16 cellular contexts compared by ENCODE assay signal in genomic region chr10:62475531-62475930, GRCh38.
DNase-seq lines count a peak whose midpoint lies in the region; ATAC-seq, FAIRE-seq and TF ChIP-seq lines count a peak whose summit lies in the region.
"Had no signal": no experiment of that assay in that cellular context is flagged by ENCODE, and none has a peak within 500 bp of the region (broad histone marks: within the 10 kb centered on the region; RNA-seq: fewer than 3 reads in every experiment).

No MANE protein-coding gene starts in this region.

- POLR2A ChIA-PET in HepG2 (lab: Yijun Ruan, JAX) = no interaction called here
- POLR2A ChIA-PET in Caco-2 (lab: Charles Lee) = no interaction called here

- ATAC-seq in HepG2 = no peak
- ATAC-seq in GM19023 (IDR thresholded peaks at IDR 0.05; ENCODE audit: unreplicated experiment) = no peak
- ATAC-seq in stimulated activated memory B cell treated with anti-CD40 and anti-IgM and Interleukin-4, amounts not matched to agents 10 μg/mL and 1 μg/mL and 100 μg/mL, for 72 hours = no peak
- ATAC-seq: GM23338 had no signal

- H3K27ac ChIP-seq in liver (ENCODE audit: low read depth in 1 of 2, low read length in 2 of 2) (no peak overlapping the region), HepG2 (ENCODE audit: extremely low read length, insufficient read depth, low read length) (no peak overlapping the region)

- no peak overlapping the region for H3K4me2 ChIP-seq in HepG2 (ENCODE audit: low read depth, low read length)
- H3K4me2 ChIP-seq: GM23338 had no signal

- H3K4me3 Mint-ChIP-seq in stimulated activated memory B cell treated with anti-CD40 and anti-IgM and Interleukin-4, amounts not matched to agents 10 μg/mL and 1 μg/mL and 100 μg/mL, for 72 hours = no peak overlapping the region
- no peak overlapping the region for H3K4me3 Mint-ChIP-seq in Caco-2 (ENCODE audit: unreplicated experiment)
- H3K4me3 Mint-ChIP-seq: B cell; CD4-positive, alpha-beta T cell; GM23338; IgD-negative memory B cell had no signal

- TF ChIP-seq POLR2A in HepG2 (IDR thresholded peaks at IDR 0.05; ENCODE audit: insufficient read depth in 1 of 2, low read depth in 2 of 2, low read length in 2 of 2) = no peak

- H3K36me3 Mint-ChIP-seq in stimulated activated memory B cell treated with anti-CD40 and anti-IgM and Interleukin-4, amounts not matched to agents 10 μg/mL and 1 μg/mL and 100 μg/mL, for 72 hours = peaks cover 6% of the 10 kb centered on the region
- no peaks in the 10 kb centered on the region for H3K36me3 Mint-ChIP-seq in Caco-2 (ENCODE audit: insufficient read depth, unreplicated experiment)
- H3K36me3 Mint-ChIP-seq: IgD-negative memory B cell had no signal

- no peak for TF ChIP-seq CTCF in liver (IDR thresholded peaks at IDR 0.05; ENCODE audit: low read depth, low read length, missing input control)
- no peak for TF ChIP-seq CTCF in HepG2 (CRISPR knock-in tag; IDR thresholded peaks at IDR 0.05)
- no peak for TF ChIP-seq CTCF in Caco-2 (IDR thresholded peaks at IDR 0.05; ENCODE audit: insufficient read depth in 1 of 2, low read depth in 1 of 2, low read length in 1 of 2, severe bottlenecking in 1 of 2, unreplicated experiment in 1 of 2)

- TF ChIP-seq RAD21 in liver (IDR thresholded peaks at IDR 0.05) (no peak), HepG2 (CRISPR knock-in tag; IDR thresholded peaks at IDR 0.05) (no peak)

- H3K4me1 Mint-ChIP-seq in stimulated activated memory B cell treated with anti-CD40 and anti-IgM and Interleukin-4, amounts not matched to agents 10 μg/mL and 1 μg/mL and 100 μg/mL, for 72 hours = peaks cover 15% of the 10 kb centered on the region
- H3K4me1 Mint-ChIP-seq in Caco-2 (ENCODE audit: low read depth, unreplicated experiment) = no peaks in the 10 kb centered on the region
- H3K4me1 Mint-ChIP-seq: GM23338 had no signal

- no peak overlapping the region for H3K27ac Mint-ChIP-seq in stimulated activated memory B cell treated with anti-CD40 and anti-IgM and Interleukin-4, amounts not matched to agents 10 μg/mL and 1 μg/mL and 100 μg/mL, for 72 hours
- no peak overlapping the region for H3K27ac Mint-ChIP-seq in Caco-2 (ENCODE audit: unreplicated experiment)
- H3K27ac Mint-ChIP-seq: B cell; CD4-positive, alpha-beta T cell; GM23338; IgD-negative memory B cell had no signal

- H3K4me3 ChIP-seq in liver (ENCODE audit: low read depth in 1 of 3, low read length in 3 of 3) (no peak overlapping the region), HepG2 (replicated peaks in 1 of 3; ENCODE audit: insufficient read depth in 1 of 3, low read depth in 2 of 3, low read length in 3 of 3) (no peak overlapping the region), Caco-2 (ENCODE audit: low read depth, low read length) (no peak overlapping the region)
- H3K4me3 ChIP-seq: GM23338 had no signal

- FAIRE-seq in HepG2 (lab: Jason Lieb, UNC) = no peak

- H2AFZ ChIP-seq in HepG2 (ENCODE audit: low read length) = no peak overlapping the region
- H2AFZ ChIP-seq: GM23338 had no signal

- CTCF ChIA-PET in HepG2 (lab: Yijun Ruan, JAX; ENCODE audit: low intra/inter-chr PET ratio, low total read pairs) = no interaction called here
- CTCF ChIA-PET in Caco-2 (lab: Charles Lee) = no interaction called here

- WGBS in liver = 76% methylated on average over 6 of the region's 6 CpGs
- WGBS in HepG2 (ENCODE audit: low lambda C conversion rate) = 6% methylated on average over 5 of the region's 6 CpGs

- no peaks in the 10 kb centered on the region for H3K27me3 Mint-ChIP-seq in stimulated activated memory B cell treated with anti-CD40 and anti-IgM and Interleukin-4, amounts not matched to agents 10 μg/mL and 1 μg/mL and 100 μg/mL, for 72 hours
- H3K27me3 Mint-ChIP-seq in Caco-2 (ENCODE audit: insufficient read depth, unreplicated experiment) = peaks cover 23% of the 10 kb centered on the region

- H3K79me2 ChIP-seq in HepG2 (ENCODE audit: insufficient read depth, low read length) = no peaks in the 10 kb centered on the region

- H3K9me3 ChIP-seq in liver (ENCODE audit: control insufficient read depth in 4 of 4, low read length in 3 of 4) (peaks cover 0 to 3% (median 0%) of the 10 kb centered on the region in 4 donors), HepG2 (ENCODE audit: low read length) (no peaks in the 10 kb centered on the region), Caco-2 (no peaks in the 10 kb centered on the region)

- H3K27me3 ChIP-seq in liver (ENCODE audit: control insufficient read depth in 4 of 4, insufficient read depth in 4 of 4, low read length in 3 of 4) (no peaks in the 10 kb centered on the region), HepG2 (ENCODE audit: control insufficient read depth in 1 of 2, insufficient read depth in 2 of 2, low read length in 2 of 2) (no peaks in the 10 kb centered on the region; a peak in 1 of 5 replicates), Caco-2 (replicated peaks; ENCODE audit: control insufficient read depth, insufficient read depth, low read length) (no peaks in the 10 kb centered on the region)

- H3K36me3 ChIP-seq in liver (ENCODE audit: control insufficient read depth in 4 of 4, insufficient read depth in 3 of 4, low read depth in 1 of 4, low read length in 3 of 4) = no peaks in the 10 kb centered on the region
- H3K36me3 ChIP-seq in HepG2 (replicated peaks in 1 of 2; ENCODE audit: control insufficient read depth in 1 of 2, insufficient read depth in 2 of 2, low read length in 2 of 2) = no peaks in the 10 kb centered on the region
- H3K36me3 ChIP-seq in Caco-2 (ENCODE audit: control insufficient read depth, insufficient read depth, low read length) = no peaks in the 10 kb centered on the region

- intact Hi-C loops in HepG2 (cut with micrococcal nuclease; ENCODE audit: unreplicated experiment) = no loop called here
- intact Hi-C loops in Caco-2 (cut with micrococcal nuclease; ENCODE audit: unreplicated experiment) = no loop called here

- H3K9me3 Mint-ChIP-seq in stimulated activated memory B cell treated with anti-CD40 and anti-IgM and Interleukin-4, amounts not matched to agents 10 μg/mL and 1 μg/mL and 100 μg/mL, for 72 hours = peaks cover 4% of the 10 kb centered on the region
- H3K9me3 Mint-ChIP-seq in Caco-2 (ENCODE audit: unreplicated experiment) = no peaks in the 10 kb centered on the region
- H3K9me3 Mint-ChIP-seq: CD4-positive, alpha-beta T cell; GM23338 had no signal

- in situ Hi-C loops in HepG2 (cut with HindIII; ENCODE audit: extremely low pct_ligation_motif_present, low pct_unique_long_range_greater_than_20kb) = no loop called here

- DNase-seq in HepG2 (ENCODE audit: low spot score) = no peak
- DNase-seq in M059J (ENCODE audit: low read depth) = peak; percentile 47
- peak; percentile 22 for DNase-seq in dedifferentiated amniotic fluid mesenchymal stem cell (ENCODE audit: extremely low spot score)
- no peak for DNase-seq in Caco-2
- DNase-seq: 8988T; ACHN; C1 segment of cervical spinal cord; CD4-positive, alpha-beta T cell; DMS79; H7 had no signal

- no peaks in the 10 kb centered on the region for H4K20me1 ChIP-seq in HepG2 (ENCODE audit: insufficient read depth, low read length)

- no peak for TF ChIP-seq EP300 in HepG2 (IDR thresholded peaks at IDR 0.05; ENCODE audit: low read depth in 2 of 2, low read length in 2 of 2)
- no peak for TF ChIP-seq EP300 in HepG2 (CRISPR knock-in tag; IDR thresholded peaks at IDR 0.05; ENCODE audit: borderline replicate concordance)

- BruUV-seq in HepG2 (replicated peaks; lab: Mats Ljungman, UMichigan) = no TSS peak
- no TSS peak for BruUV-seq in Caco-2 (replicated peaks; lab: Mats Ljungman, UMichigan)

- H3K9ac ChIP-seq in liver (ENCODE audit: low read depth in 1 of 2, low read length in 2 of 2) (no peak overlapping the region), HepG2 (ENCODE audit: insufficient read depth, low read depth, low read length) (no peak overlapping the region)

- H3K4me1 ChIP-seq in liver (ENCODE audit: control insufficient read depth in 4 of 4, insufficient read depth in 4 of 4, low read length in 3 of 4) (no peaks in the 10 kb centered on the region), HepG2 (ENCODE audit: insufficient read depth, low read length) (no peaks in the 10 kb centered on the region), Caco-2 (no peaks in the 10 kb centered on the region)

TF ChIP-seq in liver, 16 proteins besides CTCF, POLR2A, EP300 and RAD21:
- TF ChIP-seq HNF4G (IDR thresholded peaks at IDR 0.05) (no peak), MAX (IDR thresholded peaks at IDR 0.05) (no peak), RXRA (IDR thresholded peaks at IDR 0.05) (peak; percentile 7 to 18)
TF ChIP-seq in liver: peak in this region for 1.

TF ChIP-seq in HepG2, 621 proteins besides CTCF, POLR2A, EP300 and RAD21 (continues in another document):
- TF ChIP-seq ZXDC (CRISPR knock-in tag; IDR thresholded peaks at IDR 0.05) = no peak
- TF ChIP-seq KLF13 (CRISPR knock-in tag; IDR thresholded peaks at IDR 0.05) = no peak
- TF ChIP-seq ZNF253 (CRISPR knock-in tag; IDR thresholded peaks at IDR 0.05; ENCODE audit: borderline replicate concordance) = no peak
- TF ChIP-seq TFE3 (CRISPR knock-in tag; IDR thresholded peaks at IDR 0.05) = no peak

Comparison
In these comparisons a context has a peak if more than half of its experiments do, and no peak if none do; other contexts are left out.
1. DNase-seq: peak in M059J (single experiment) and dedifferentiated amniotic fluid mesenchymal stem cell (single experiment); none in HepG2 (single experiment) and Caco-2 (0 of 2).